Comparison of ENCODE assay signal across 2 cellular contexts in the genomic region with DNA sequence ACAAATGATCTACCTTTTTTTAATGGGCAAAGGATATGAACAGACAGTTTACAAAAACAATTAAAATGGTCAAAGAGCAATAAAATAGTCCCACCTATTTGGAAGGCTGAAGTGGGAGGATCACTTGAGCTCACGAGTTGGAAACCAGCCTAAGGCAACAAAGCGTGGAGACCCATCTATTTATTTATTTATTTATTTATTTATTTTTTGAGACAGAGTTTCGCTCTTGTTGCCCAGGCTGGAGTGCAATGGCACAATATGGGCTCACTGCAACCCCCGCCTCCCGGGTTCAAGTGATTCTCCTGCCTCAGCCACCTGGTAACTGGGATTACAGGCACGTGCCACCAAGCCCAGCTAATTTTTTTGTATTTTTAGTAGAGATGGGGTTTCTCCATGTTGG. TPM values are rescaled to one million over a fixed set of nuclear protein-coding genes. Genes with fewer than 3 reads are reported as not detected.
"Had no signal": no experiment of that assay in that cellular context is flagged by ENCODE, and none has a peak within 500 bp of the region (broad histone marks: within the 10 kb centered on the region; RNA-seq: fewer than 3 reads in every experiment).

No MANE protein-coding gene starts in this region.

RNA-seq across cellular contexts. Expression of gene ITGB7, which starts 29.6 kb away (rescaled TPM):
- total RNA-seq: fibroblast of villous mesenchyme, pulmonary artery endothelial cell had no signal
